ENCODE assay signal across 2 cellular contexts in the genomic region with DNA sequence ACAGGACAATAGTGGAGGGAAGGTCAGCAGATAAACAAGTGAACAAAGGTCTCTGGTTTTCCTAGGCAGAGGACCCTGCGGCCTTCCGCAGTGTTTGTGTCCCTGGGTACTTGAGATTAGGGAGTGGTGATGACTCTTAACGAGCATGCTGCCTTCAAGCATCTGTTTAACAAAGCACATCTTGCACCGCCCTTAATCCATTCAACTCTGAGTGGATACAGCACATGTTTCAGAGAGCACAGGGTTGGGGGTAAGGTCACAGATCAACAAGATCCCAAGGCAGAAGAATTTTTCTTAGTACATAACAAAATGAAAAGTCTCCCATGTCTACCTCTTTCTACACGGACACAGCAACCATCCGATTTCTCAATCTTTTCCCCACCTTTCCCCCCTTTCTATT.
TF ChIP-seq lines count a peak whose summit lies in the region.

No MANE protein-coding gene starts in this region.

TF ChIP-seq in HEK293, 187 proteins besides CTCF, POLR2A, EP300 and RAD21:
- TF ChIP-seq KLF1 (tag by site-specific recombination; IDR thresholded peaks at IDR 0.05): peak; percentile 16; the same call in 1 of the 2 replicates

TF ChIP-seq in K562, 482 proteins besides CTCF, POLR2A, EP300 and RAD21 (continued from another document):
- TF ChIP-seq, protein P1, sequence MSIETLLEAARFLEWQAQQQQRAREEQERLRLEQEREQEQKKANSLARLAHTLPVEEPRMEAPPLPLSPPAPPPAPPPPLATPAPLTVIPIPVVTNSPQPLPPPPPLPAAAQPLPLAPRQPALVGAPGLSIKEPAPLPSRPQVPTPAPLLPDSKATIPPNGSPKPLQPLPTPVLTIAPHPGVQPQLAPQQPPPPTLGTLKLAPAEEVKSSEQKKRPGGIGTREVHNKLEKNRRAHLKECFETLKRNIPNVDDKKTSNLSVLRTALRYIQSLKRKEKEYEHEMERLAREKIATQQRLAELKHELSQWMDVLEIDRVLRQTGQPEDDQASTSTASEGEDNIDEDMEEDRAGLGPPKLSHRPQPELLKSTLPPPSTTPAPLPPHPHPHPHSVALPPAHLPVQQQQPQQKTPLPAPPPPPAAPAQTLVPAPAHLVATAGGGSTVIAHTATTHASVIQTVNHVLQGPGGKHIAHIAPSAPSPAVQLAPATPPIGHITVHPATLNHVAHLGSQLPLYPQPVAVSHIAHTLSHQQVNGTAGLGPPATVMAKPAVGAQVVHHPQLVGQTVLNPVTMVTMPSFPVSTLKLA (conservative IDR thresholded peaks at IDR 0.05): peak; percentile 20 to 55; a peak in 2 of 4 replicates
- peak; percentile 28 for TF ChIP-seq DPF2 (IDR thresholded peaks at IDR 0.05)
- peak; percentile 64 for TF ChIP-seq CBFA2T2 (conservative IDR thresholded peaks at IDR 0.05)
- peak; percentile 29; the same call in 1 of the 2 replicates for TF ChIP-seq SOX6 (IDR thresholded peaks at IDR 0.05)
- 0 out of 2 replicates have a peak, but pooled peaks have one; percentile 26 for TF ChIP-seq SMARCA4 (IDR thresholded peaks at IDR 0.05)
- TF ChIP-seq ARID1B (IDR thresholded peaks at IDR 0.05): peak; percentile 49; the same call in 1 of the 2 replicates
- TF ChIP-seq GATAD2B (IDR thresholded peaks at IDR 0.05; ENCODE audit: borderline replicate concordance): 0 out of 2 replicates have a peak, but pooled peaks have one; percentile 22
- TF ChIP-seq HDAC1 (IDR thresholded peaks at IDR 0.05): 0 out of 4 replicates have a peak, but pooled peaks of 1 of the 2 experiments have one; percentile 18
- TF ChIP-seq KDM1A (IDR thresholded peaks at IDR 0.05): 0 out of 4 replicates have a peak, but pooled peaks have one; percentile 10 to 21
- peak; percentile 43; the same call in 1 of the 2 replicates for TF ChIP-seq TAL1 (IDR thresholded peaks at IDR 0.05)
- 0 out of 4 replicates have a peak, but pooled peaks of 1 of the 2 experiments have one; percentile 38 for TF ChIP-seq FOXK2 (conservative IDR thresholded peaks at IDR 0.05 in 1 of 2, IDR thresholded peaks at IDR 0.05 in 1 of 2; ENCODE audit: low read depth in 2 of 2)
TF ChIP-seq in K562: peak in this region for 12; not testable (repeated sequence) for 470.
